Comparison of ENCODE assay signal across 8 cellular contexts in genomic region chr1:92310185-92310597, GRCh38. TPM values are rescaled to one million over a fixed set of nuclear protein-coding genes. Genes with fewer than 3 reads are reported as not detected.
A peak's percentile ranks its signal among the peaks of the same experiment; 100 is the strongest.
DNase-seq lines count a peak whose midpoint lies in the region; ATAC-seq and TF ChIP-seq lines count a peak whose summit lies in the region.

No MANE protein-coding gene starts in this region.

- peak; percentile 38 for TF ChIP-seq CTCF in kidney epithelial cell (IDR thresholded peaks at IDR 0.05; ENCODE audit: insufficient read depth, low read length, poor library complexity, severe bottlenecking)

- H3K27me3 ChIP-seq in adipocyte (replicated peaks; ENCODE audit: control insufficient read depth, insufficient read depth, low read length), result no peaks in the 10 kb centered on the region
- no peaks in the 10 kb centered on the region for H3K27me3 ChIP-seq in kidney epithelial cell (ENCODE audit: control insufficient read depth, insufficient read depth, low read length)

- no peaks in the 10 kb centered on the region for H3K9me3 ChIP-seq in adipocyte (ENCODE audit: control insufficient read depth, low read length)

- no peak for DNase-seq in Right ventricle myocardium superior
- DNase-seq in left cardiac atrium, result no peak
- DNase-seq in NCI-H2029 treated with DMSO at 0.1 percent for 48 hours (lab: John Stamatoyannopoulos, UW), result peak; percentile 48
- DNase-seq in adipocyte (ENCODE audit: low read depth), result peak; percentile 61
- DNase-seq in kidney epithelial cell (ENCODE audit: low read depth), result no peak
- no peak for DNase-seq in epidermal melanocyte (ENCODE audit: insufficient read length, low spot score)
- no peak for DNase-seq in COLO668 (lab: John Stamatoyannopoulos, UW; ENCODE audit: unreplicated experiment)

- peaks cover 21% of the 10 kb centered on the region for H3K4me1 ChIP-seq in adipocyte (ENCODE audit: control insufficient read depth, insufficient read depth, low read length)

- intact Hi-C loops in Right ventricle myocardium superior (cut with DNase I), result no loop called here
- intact Hi-C loops in left cardiac atrium (cut with DNase I), result loop anchor here (2.0 to 5.0 kb wide), 2 partner anchors 312 to 313 kb away; no protein-coding TSS in a partner anchor

- H3K36me3 ChIP-seq in adipocyte (ENCODE audit: control insufficient read depth, insufficient read depth, low read length, severe bottlenecking) (peaks cover 57% of the 10 kb centered on the region), kidney epithelial cell (ENCODE audit: control insufficient read depth, insufficient read depth, low read length) (no peaks in the 10 kb centered on the region)

- H3K4me3 ChIP-seq in adipocyte (ENCODE audit: low read length), result no peak overlapping the region
- no peak overlapping the region for H3K4me3 ChIP-seq in kidney epithelial cell (ENCODE audit: low read depth, low read length)

- ATAC-seq in Right ventricle myocardium superior (ENCODE audit: poor library complexity) (peak; percentile 51), left cardiac atrium (no peak), GM18517 (IDR thresholded peaks at IDR 0.05; ENCODE audit: unreplicated experiment) (no peak)

- H3K9ac ChIP-seq in adipocyte (ENCODE audit: low read length), result no peak overlapping the region

RNA-seq across cellular contexts. Expression of gene RPAP2, which starts 11.3 kb away (rescaled TPM):
- total RNA-seq in Right ventricle myocardium superior (20.4 TPM), left cardiac atrium (10 to 100 TPM; 23.6 to 25.8 TPM), kidney epithelial cell (5.3 and 18.7 TPM in 2 replicates)

RNA-seq across cellular contexts. Expression of gene GLMN, which starts 11.4 kb away (rescaled TPM):
- total RNA-seq in Right ventricle myocardium superior, result 4.8 TPM
- 1 to 10 TPM; 6.4 to 8.1 TPM for total RNA-seq in left cardiac atrium
- 4.3 and 5.8 TPM in 2 replicates for total RNA-seq in kidney epithelial cell

Comparison
In these comparisons a context has a peak if more than half of its experiments do, and no peak if none do; other contexts are left out.
1. DNase-seq: peak in NCI-H2029 treated with DMSO at 0.1 percent for 48 hours (single experiment) and adipocyte (single experiment); none in Right ventricle myocardium superior (single experiment), left cardiac atrium (single experiment), kidney epithelial cell (single experiment), epidermal melanocyte (single experiment) and COLO668 (single experiment).